24 cellular contexts compared by ENCODE assay signal in the genomic region with DNA sequence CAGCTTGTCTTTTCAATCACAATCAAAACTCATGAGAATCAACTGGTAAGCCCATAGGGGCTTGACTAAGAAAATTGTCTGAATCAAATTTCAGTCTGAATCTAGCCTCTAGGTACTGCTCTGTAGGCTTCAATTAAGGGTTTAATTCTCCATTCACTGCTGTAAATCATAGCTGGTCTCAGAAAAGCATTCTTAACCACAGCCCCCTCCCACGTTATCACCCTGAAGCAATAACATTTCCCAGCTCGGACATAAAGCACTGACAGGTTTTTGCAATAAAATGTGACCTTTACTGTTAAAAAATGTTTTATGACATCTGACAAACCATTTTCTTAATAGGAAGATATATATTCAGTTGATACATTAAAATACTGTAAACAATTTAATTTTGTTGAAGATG. TPM values are rescaled to one million over a fixed set of nuclear protein-coding genes. Genes with fewer than 3 reads are reported as not detected.
DNase-seq lines count a peak whose midpoint lies in the region; ATAC-seq, FAIRE-seq and TF ChIP-seq lines count a peak whose summit lies in the region.
"Had no signal": no experiment of that assay in that cellular context is flagged by ENCODE, and none has a peak within 500 bp of the region (broad histone marks: within the 10 kb centered on the region; RNA-seq: fewer than 3 reads in every experiment).

No MANE protein-coding gene starts in this region.

- no peak; the same call in 1 of the 2 replicates for TF ChIP-seq RAD21 in SK-N-SH (IDR thresholded peaks at IDR 0.05; ENCODE audit: low read length)

- no peak overlapping the region for H3K9ac ChIP-seq in SK-N-SH
- H3K9ac ChIP-seq in neural progenitor cell: no peak overlapping the region
- H3K9ac ChIP-seq: BLaER1 treated with 17β-estradiol and CSF1 and Interleukin-3, amounts not matched to agents 10 nM and 100 nM had no signal

- H3K9me2 ChIP-seq in SK-N-SH: no peaks in the 10 kb centered on the region

- TF ChIP-seq POLR2A in H54 (IDR thresholded peaks at IDR 0.05; ENCODE audit: low read depth, low read length): no peak

- H3K4me1 Mint-ChIP-seq in neural progenitor cell: peaks cover 7% of the 10 kb centered on the region
- H3K4me1 Mint-ChIP-seq: CD14-positive monocyte; CD8-positive, alpha-beta memory T cell; H9 had no signal

- no peak for FAIRE-seq in H54 (lab: Jason Lieb, UNC)
- FAIRE-seq: A549, D721Med, GM12878, H1 had no signal

- H3K4me3 ChIP-seq in SK-N-SH (ENCODE audit: low read depth in 2 of 2, low read length in 1 of 2) (no peak overlapping the region), neural progenitor cell (no peak overlapping the region)
- H3K4me3 ChIP-seq: A549; BLaER1 treated with 17β-estradiol and CSF1 and Interleukin-3, amounts not matched to agents 10 nM and 100 nM; GM12878 had no signal

- H3K9me3 ChIP-seq in SK-N-SH (no peaks in the 10 kb centered on the region), neural progenitor cell (ENCODE audit: low read depth) (no peaks in the 10 kb centered on the region)
- H3K9me3 ChIP-seq: A549, BE2C had no signal

- TF ChIP-seq EP300 in SK-N-SH (IDR thresholded peaks at IDR 0.05; ENCODE audit: borderline replicate concordance in 1 of 2, low read depth in 1 of 2, low read length in 1 of 2): peak in 1 of 2 experiments; percentile 76; a peak in 2 of 4 replicates

- H3K9me3 Mint-ChIP-seq in neural progenitor cell: no peaks in the 10 kb centered on the region
- H3K9me3 Mint-ChIP-seq: H9 had no signal

- H2AFZ ChIP-seq in SK-N-SH (ENCODE audit: low read depth) (no peak overlapping the region), neural progenitor cell (replicated peaks) (no peak overlapping the region)

- H3K27me3 ChIP-seq in SK-N-SH (ENCODE audit: insufficient read depth) (no peaks in the 10 kb centered on the region), neural progenitor cell (no peaks in the 10 kb centered on the region)
- H3K27me3 ChIP-seq: BE2C; BLaER1 treated with 17β-estradiol and CSF1 and Interleukin-3, amounts not matched to agents 10 nM and 100 nM had no signal

- no peak overlapping the region for H3K27ac Mint-ChIP-seq in neural progenitor cell
- H3K27ac Mint-ChIP-seq: CD14-positive monocyte; CD4-positive, alpha-beta T cell; CD8-positive, alpha-beta memory T cell; H9 had no signal

- H3K36me3 ChIP-seq in SK-N-SH (replicated peaks in 1 of 2; ENCODE audit: control insufficient read depth in 1 of 2, insufficient read depth in 2 of 2, low read length in 1 of 2): no peaks in the 10 kb centered on the region
- no peaks in the 10 kb centered on the region for H3K36me3 ChIP-seq in neural progenitor cell
- H3K36me3 ChIP-seq: BE2C; BLaER1 treated with 17β-estradiol and CSF1 and Interleukin-3, amounts not matched to agents 10 nM and 100 nM had no signal

- no peaks in the 10 kb centered on the region for H3K36me3 Mint-ChIP-seq in neural progenitor cell
- H3K36me3 Mint-ChIP-seq: CD14-positive monocyte; CD8-positive, alpha-beta memory T cell had no signal

- no peaks in the 10 kb centered on the region for H4K20me1 ChIP-seq in SK-N-SH (ENCODE audit: insufficient read depth)
- H4K20me1 ChIP-seq in neural progenitor cell (ENCODE audit: low read depth): no peaks in the 10 kb centered on the region
- H4K20me1 ChIP-seq: BLaER1 treated with 17β-estradiol and CSF1 and Interleukin-3, amounts not matched to agents 10 nM and 100 nM had no signal

- H3K4me3 Mint-ChIP-seq in neural progenitor cell: no peak overlapping the region
- H3K4me3 Mint-ChIP-seq: CD14-positive monocyte; CD4-positive, alpha-beta T cell; CD8-positive, alpha-beta memory T cell; H9 had no signal

- H3K27ac ChIP-seq in SK-N-SH (ENCODE audit: low read depth in 2 of 2, low read length in 1 of 2) (peak overlapping the region in 1 of 2 experiments; percentile 30; a peak in 2 of 4 replicates), neural progenitor cell (no peak overlapping the region)
- H3K27ac ChIP-seq: A549; BLaER1 treated with 17β-estradiol and CSF1 and Interleukin-3, amounts not matched to agents 10 nM and 100 nM had no signal

- no peak for ATAC-seq in SK-N-SH treated with all-trans-retinoic acid at 6 μM for 48 hours
- ATAC-seq in HG03108 (IDR thresholded peaks at IDR 0.05; ENCODE audit: unreplicated experiment): no peak
- ATAC-seq: A549, GM12878 had no signal

- H3K4me2 ChIP-seq in SK-N-SH: no peak overlapping the region
- no peak overlapping the region for H3K4me2 ChIP-seq in neural progenitor cell
- H3K4me2 ChIP-seq: A549; BLaER1 treated with 17β-estradiol and CSF1 and Interleukin-3, amounts not matched to agents 10 nM and 100 nM had no signal

- POLR2A ChIA-PET in SK-N-SH (lab: Yijun Ruan, JAX): no interaction called here
- POLR2A ChIA-PET in HEK293T (lab: Yijun Ruan, JAX): no interaction called here

- no peaks in the 10 kb centered on the region; a peak in 1 of 4 replicates for H3K4me1 ChIP-seq in SK-N-SH (ENCODE audit: control insufficient read depth in 1 of 2, insufficient read depth in 2 of 2, low read depth in 1 of 2, low read length in 1 of 2)
- H3K4me1 ChIP-seq in neural progenitor cell: no peaks in the 10 kb centered on the region
- H3K4me1 ChIP-seq: A549; BE2C; BLaER1 treated with 17β-estradiol and CSF1 and Interleukin-3, amounts not matched to agents 10 nM and 100 nM had no signal

- CTCF ChIA-PET in SK-N-SH (lab: Yijun Ruan, JAX): no interaction called here
- CTCF ChIA-PET in HEK293T (lab: Yijun Ruan, JAX): no interaction called here

- peak; percentile 17 for DNase-seq in SK-N-SH
- peak; percentile 44 for DNase-seq in HEK293T (ENCODE audit: extremely low spot score)
- peak; percentile 65 for DNase-seq in left kidney (ENCODE audit: low read depth, low spot score)
- no peak for DNase-seq in neural progenitor cell (ENCODE audit: low spot score)
- no peak for DNase-seq in H54 (ENCODE audit: insufficient read length, low spot score)
- DNase-seq: 8988T; ACHN; AML-193; BE2C; CD4-positive, alpha-beta T cell; CD8-positive, alpha-beta memory T cell; DMS 273 treated with DMSO at 0.1 percent for 48 hours; DMS79; EL; GDM1; H9 had no signal

- H3K79me2 ChIP-seq in SK-N-SH (ENCODE audit: insufficient read depth) (no peaks in the 10 kb centered on the region), neural progenitor cell (ENCODE audit: low read depth) (no peaks in the 10 kb centered on the region)

- H3K27me3 Mint-ChIP-seq in neural progenitor cell (ENCODE audit: insufficient read depth, low read depth): no peaks in the 10 kb centered on the region
- H3K27me3 Mint-ChIP-seq: CD4-positive, alpha-beta T cell; CD8-positive, alpha-beta memory T cell had no signal

- H3F3A ChIP-seq in SK-N-SH (replicated peaks; ENCODE audit: insufficient read depth): no peaks in the 10 kb centered on the region
- no peaks in the 10 kb centered on the region for H3F3A ChIP-seq in neural progenitor cell (ENCODE audit: low read depth)

- 44% methylated on average over 2 of the region's 2 CpGs for WGBS in SK-N-SH (ENCODE audit: low lambda C conversion rate)

- TF ChIP-seq CTCF in SK-N-SH (IDR thresholded peaks at IDR 0.05) (no peak), neural progenitor cell (IDR thresholded peaks at IDR 0.05) (no peak)

TF ChIP-seq in SK-N-SH, 30 proteins besides CTCF, POLR2A, EP300 and RAD21:
- TF ChIP-seq RCOR1 (IDR thresholded peaks at IDR 0.05; ENCODE audit: low read length) (peak; percentile 66), NFIC (IDR thresholded peaks at IDR 0.05; ENCODE audit: borderline replicate concordance) (no peak), TCF12 (IDR thresholded peaks at IDR 0.05) (no peak)

TF ChIP-seq in SK-N-SH treated with all-trans-retinoic acid at 6 μM for 48 hours, 23 proteins besides CTCF, POLR2A, EP300 and RAD21:
- TF ChIP-seq GLIS3 (CRISPR knock-in tag; IDR thresholded peaks at IDR 0.05): no peak

TF ChIP-seq in HEK293T, 16 proteins besides CTCF, POLR2A, EP300 and RAD21:
- no peak for TF ChIP-seq HDGF (IDR thresholded peaks at IDR 0.05; ENCODE audit: borderline replicate concordance)
- peak; percentile 92 for TF ChIP-seq CTBP1 (IDR thresholded peaks at IDR 0.05; ENCODE audit: borderline replicate concordance)
- TF ChIP-seq TARDBP (IDR thresholded peaks at IDR 0.05): no peak
- TF ChIP-seq FOXA1 (IDR thresholded peaks at IDR 0.05): no peak
- TF ChIP-seq, protein P1, sequence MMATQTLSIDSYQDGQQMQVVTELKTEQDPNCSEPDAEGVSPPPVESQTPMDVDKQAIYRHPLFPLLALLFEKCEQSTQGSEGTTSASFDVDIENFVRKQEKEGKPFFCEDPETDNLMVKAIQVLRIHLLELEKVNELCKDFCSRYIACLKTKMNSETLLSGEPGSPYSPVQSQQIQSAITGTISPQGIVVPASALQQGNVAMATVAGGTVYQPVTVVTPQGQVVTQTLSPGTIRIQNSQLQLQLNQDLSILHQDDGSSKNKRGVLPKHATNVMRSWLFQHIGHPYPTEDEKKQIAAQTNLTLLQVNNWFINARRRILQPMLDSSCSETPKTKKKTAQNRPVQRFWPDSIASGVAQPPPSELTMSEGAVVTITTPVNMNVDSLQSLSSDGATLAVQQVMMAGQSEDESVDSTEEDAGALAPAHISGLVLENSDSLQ (IDR thresholded peaks at IDR 0.05): peak; percentile 96
- TF ChIP-seq L3MBTL2 (conservative IDR thresholded peaks at IDR 0.05): no peak
- TF ChIP-seq ARNT (IDR thresholded peaks at IDR 0.05): peak; percentile 64; the same call in 1 of the 2 replicates
- no peak for TF ChIP-seq SUZ12 (IDR thresholded peaks at IDR 0.05)
- TF ChIP-seq ELF4 (IDR thresholded peaks at IDR 0.05): no peak
- TF ChIP-seq FOXK2 (IDR thresholded peaks at IDR 0.05): no peak
- TF ChIP-seq BHLHE40 (IDR thresholded peaks at IDR 0.05; ENCODE audit: borderline replicate concordance): no peak
- TF ChIP-seq SP1 (IDR thresholded peaks at IDR 0.05): no peak
- TF ChIP-seq FOXM1 (IDR thresholded peaks at IDR 0.05; ENCODE audit: borderline replicate concordance): 0 out of 2 replicates have a peak, but pooled peaks have one; percentile 48
- TF ChIP-seq NFRKB (IDR thresholded peaks at IDR 0.05): no peak
- peak; percentile 55; the same call in 1 of the 2 replicates for TF ChIP-seq LEF1 (IDR thresholded peaks at IDR 0.05; ENCODE audit: borderline replicate concordance)
- TF ChIP-seq ZNF384 (IDR thresholded peaks at IDR 0.05): no peak

RNA-seq across cellular contexts. Expression of a gene that starts 55.0 kb away (rescaled TPM):
- 0.19 and 0.28 TPM in 2 replicates for polyA plus RNA-seq in SK-N-SH (2012; rRNA removed)
- polyA plus RNA-seq in SK-N-SH (2012; cell fraction: cytosol; rRNA removed): 0.41 and 0.66 TPM in 2 replicates
- 0.31 and 0.51 TPM in 2 replicates for polyA plus RNA-seq in SK-N-SH (2012; cell fraction: nucleus; rRNA removed)
- total RNA-seq in neural progenitor cell (ENCODE audit: low replicate concordance): 0.09 TPM in 1 of 2 replicates, not detected in the other
- total RNA-seq: CD4-positive, alpha-beta T cell; CD8-positive, alpha-beta memory T cell; H1; H9 had no signal
- polyA plus RNA-seq: CD14-positive monocyte; CD8-positive, alpha-beta memory T cell had no signal

Comparison
In these comparisons a context has a peak if more than half of its experiments do, and no peak if none do; other contexts are left out.
1. DNase-seq: peak in SK-N-SH (single experiment), HEK293T (single experiment) and left kidney (single experiment); none in neural progenitor cell (single experiment) and H54 (single experiment).